ENCODE assay signal across 1 cellular context in genomic region chr6:43074847-43075741, GRCh38.
TF ChIP-seq lines count a peak whose summit lies in the region.

No MANE protein-coding gene starts in this region.

TF ChIP-seq in HepG2, 621 proteins besides CTCF, POLR2A, EP300 and RAD21 (continued from another document):
- TF ChIP-seq ARID5B (CRISPR knock-in tag; IDR thresholded peaks at IDR 0.05) (no peak), KMT2A (CRISPR knock-in tag; IDR thresholded peaks at IDR 0.05) (no peak), ZBTB7A (CRISPR knock-in tag; IDR thresholded peaks at IDR 0.05) (no peak), PAXIP1 (CRISPR knock-in tag; conservative IDR thresholded peaks at IDR 0.05) (no peak), SOX13 (IDR thresholded peaks at IDR 0.05) (no peak), SOX13 (CRISPR knock-in tag; conservative IDR thresholded peaks at IDR 0.05 in 1 of 2, IDR thresholded peaks at IDR 0.05 in 1 of 2) (no peak), SNAI1 (CRISPR knock-in tag; IDR thresholded peaks at IDR 0.05; ENCODE audit: borderline replicate concordance) (no peak), ELK4 (CRISPR knock-in tag; IDR thresholded peaks at IDR 0.05; ENCODE audit: borderline replicate concordance) (no peak), KDM2A (CRISPR knock-in tag; IDR thresholded peaks at IDR 0.05; ENCODE audit: borderline replicate concordance, low read depth) (no peak; the same call in 1 of the 2 replicates), PRMT3 (CRISPR knock-in tag; IDR thresholded peaks at IDR 0.05; ENCODE audit: borderline replicate concordance, low read depth) (no peak), SIX1 (CRISPR knock-in tag; IDR thresholded peaks at IDR 0.05; ENCODE audit: borderline replicate concordance) (no peak), SNRNP70 (IDR thresholded peaks at IDR 0.05; ENCODE audit: low read depth, low read length) (no peak), NFIC (IDR thresholded peaks at IDR 0.05; ENCODE audit: low read length) (no peak)
- TF ChIP-seq, protein P1, sequence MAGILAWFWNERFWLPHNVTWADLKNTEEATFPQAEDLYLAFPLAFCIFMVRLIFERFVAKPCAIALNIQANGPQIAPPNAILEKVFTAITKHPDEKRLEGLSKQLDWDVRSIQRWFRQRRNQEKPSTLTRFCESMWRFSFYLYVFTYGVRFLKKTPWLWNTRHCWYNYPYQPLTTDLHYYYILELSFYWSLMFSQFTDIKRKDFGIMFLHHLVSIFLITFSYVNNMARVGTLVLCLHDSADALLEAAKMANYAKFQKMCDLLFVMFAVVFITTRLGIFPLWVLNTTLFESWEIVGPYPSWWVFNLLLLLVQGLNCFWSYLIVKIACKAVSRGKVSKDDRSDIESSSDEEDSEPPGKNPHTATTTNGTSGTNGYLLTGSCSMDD (CRISPR knock-in tag; IDR thresholded peaks at IDR 0.05) = no peak
- TF ChIP-seq, protein P2, sequence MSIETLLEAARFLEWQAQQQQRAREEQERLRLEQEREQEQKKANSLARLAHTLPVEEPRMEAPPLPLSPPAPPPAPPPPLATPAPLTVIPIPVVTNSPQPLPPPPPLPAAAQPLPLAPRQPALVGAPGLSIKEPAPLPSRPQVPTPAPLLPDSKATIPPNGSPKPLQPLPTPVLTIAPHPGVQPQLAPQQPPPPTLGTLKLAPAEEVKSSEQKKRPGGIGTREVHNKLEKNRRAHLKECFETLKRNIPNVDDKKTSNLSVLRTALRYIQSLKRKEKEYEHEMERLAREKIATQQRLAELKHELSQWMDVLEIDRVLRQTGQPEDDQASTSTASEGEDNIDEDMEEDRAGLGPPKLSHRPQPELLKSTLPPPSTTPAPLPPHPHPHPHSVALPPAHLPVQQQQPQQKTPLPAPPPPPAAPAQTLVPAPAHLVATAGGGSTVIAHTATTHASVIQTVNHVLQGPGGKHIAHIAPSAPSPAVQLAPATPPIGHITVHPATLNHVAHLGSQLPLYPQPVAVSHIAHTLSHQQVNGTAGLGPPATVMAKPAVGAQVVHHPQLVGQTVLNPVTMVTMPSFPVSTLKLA (IDR thresholded peaks at IDR 0.05) = peak; percentile 47
